Comparison of ENCODE assay signal across 1 cellular context in the genomic region with DNA sequence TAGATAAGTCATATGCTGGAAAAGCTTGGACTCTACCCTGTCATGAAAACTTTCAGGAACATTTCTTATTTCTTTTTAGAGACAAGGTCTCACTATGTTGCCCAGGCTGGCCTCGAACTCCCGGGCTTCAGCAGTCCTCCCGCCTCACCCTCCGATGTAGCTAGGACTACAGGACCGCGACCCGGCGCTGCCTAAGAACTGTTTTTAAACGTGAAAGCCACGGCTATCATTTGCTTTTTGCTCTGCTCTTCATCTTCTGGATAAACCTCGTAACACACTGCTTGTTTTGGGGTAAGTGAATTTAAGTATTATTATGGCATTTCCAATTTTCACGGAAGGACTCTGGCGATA.
TF ChIP-seq lines count a peak whose summit lies in the region.

No MANE protein-coding gene starts in this region.

TF ChIP-seq in IMR-90, 13 proteins besides CTCF, POLR2A, EP300 and RAD21 (continued from another document):
- TF ChIP-seq CEBPB (IDR thresholded peaks at IDR 0.05; ENCODE audit: low read depth, low read length) (no peak), RFX5 (IDR thresholded peaks at IDR 0.05; ENCODE audit: low read depth, low read length) (no peak), SMC3 (IDR thresholded peaks at IDR 0.05; ENCODE audit: low read depth, low read length) (no peak), MAFK (IDR thresholded peaks at IDR 0.05; ENCODE audit: low read depth, low read length) (no peak), BHLHE40 (IDR thresholded peaks at IDR 0.05; ENCODE audit: low read depth, low read length) (no peak), CHD1 (IDR thresholded peaks at IDR 0.05; ENCODE audit: low read depth, low read length) (no peak; the same call in 1 of the 2 replicates)
- TF ChIP-seq, protein P1, sequence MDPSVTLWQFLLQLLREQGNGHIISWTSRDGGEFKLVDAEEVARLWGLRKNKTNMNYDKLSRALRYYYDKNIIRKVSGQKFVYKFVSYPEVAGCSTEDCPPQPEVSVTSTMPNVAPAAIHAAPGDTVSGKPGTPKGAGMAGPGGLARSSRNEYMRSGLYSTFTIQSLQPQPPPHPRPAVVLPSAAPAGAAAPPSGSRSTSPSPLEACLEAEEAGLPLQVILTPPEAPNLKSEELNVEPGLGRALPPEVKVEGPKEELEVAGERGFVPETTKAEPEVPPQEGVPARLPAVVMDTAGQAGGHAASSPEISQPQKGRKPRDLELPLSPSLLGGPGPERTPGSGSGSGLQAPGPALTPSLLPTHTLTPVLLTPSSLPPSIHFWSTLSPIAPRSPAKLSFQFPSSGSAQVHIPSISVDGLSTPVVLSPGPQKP (IDR thresholded peaks at IDR 0.05; ENCODE audit: borderline replicate concordance, low read depth, low read length): no peak
